In genomic region chr7:77830649-77831355, GRCh38 we compare ENCODE assay signal across 18 cellular contexts. TPM values are rescaled to one million over a fixed set of nuclear protein-coding genes. Genes with fewer than 3 reads are reported as not detected.
DNase-seq lines count a peak whose midpoint lies in the region; ATAC-seq, FAIRE-seq and TF ChIP-seq lines count a peak whose summit lies in the region.
"Had no signal": no experiment of that assay in that cellular context is flagged by ENCODE, and none has a peak within 500 bp of the region (broad histone marks: within the 10 kb centered on the region; RNA-seq: fewer than 3 reads in every experiment).

No MANE protein-coding gene starts in this region.

- H3K9me3 ChIP-seq in K562 (replicated peaks; ENCODE audit: control insufficient read depth, insufficient read depth, low read depth, low read length): no peaks in the 10 kb centered on the region
- H3K9me3 ChIP-seq: A549, prostate gland, thoracic aorta had no signal

- DNase-seq in NCI-H146 (lab: John Stamatoyannopoulos, UW) (peak; percentile 28), NCI-H146 treated with DMSO at 0.1 percent for 48 hours (lab: John Stamatoyannopoulos, UW; ENCODE audit: unreplicated experiment) (no peak), GM12891 (ENCODE audit: insufficient read length, low spot score) (no peak), NCI-H510A (lab: John Stamatoyannopoulos, UW) (peak; percentile 32), K562 (ENCODE audit: extremely low read depth in 1 of 4, low spot score in 3 of 4) (peak in 1 of 4 experiments; percentile 62), NCI-H1105 treated with DMSO at 0.1 percent for 48 hours (lab: John Stamatoyannopoulos, UW) (no peak), GM20000 (ENCODE audit: low spot score) (no peak)
- DNase-seq: activated CD4-positive, CD25-positive, alpha-beta regulatory T cell treated with anti-CD3 and anti-CD28 coated beads, Interleukin-2, amount 50 U/mL, for 72 hours; activated T-cell treated with anti-CD3 and anti-CD28 coated beads, Interleukin-2, amount 50 U/mL, for 4 hours; GF-D8; natural killer cell; NCI-H524 had no signal

- H4K20me1 ChIP-seq in K562 (replicated peaks; ENCODE audit: control insufficient read depth, insufficient read depth, low read length): peaks cover 13% of the 10 kb centered on the region

- no peaks in the 10 kb centered on the region for H3K27me3 ChIP-seq in K562 (ENCODE audit: control insufficient read depth in 2 of 2, insufficient read depth in 2 of 2, low read length in 2 of 2)

- TF ChIP-seq CTCF in K562 (IDR thresholded peaks at IDR 0.05 in 2 of 3, conservative IDR thresholded peaks at IDR 0.05 in 1 of 3; ENCODE audit: insufficient read depth in 2 of 3, low read depth in 1 of 3, low read length in 3 of 3): no peak
- no peak for TF ChIP-seq CTCF in GM20000 (IDR thresholded peaks at IDR 0.05; ENCODE audit: extremely low read depth, missing control alignments)

- no peak for TF ChIP-seq EP300 in K562 (IDR thresholded peaks at IDR 0.05; ENCODE audit: low read length)

- peaks cover 90% of the 10 kb centered on the region for H3K79me2 ChIP-seq in K562 (ENCODE audit: control insufficient read depth, insufficient read depth, low read length)

- no peak for TF ChIP-seq POLR2A in GM12891 (IDR thresholded peaks at IDR 0.05; ENCODE audit: low read depth, low read length)
- no peak for TF ChIP-seq POLR2A in K562 (conservative IDR thresholded peaks at IDR 0.05)

- POLR2A ChIA-PET in K562 (lab: Yijun Ruan, JAX): interaction anchor here (0.7 to 1.7 kb wide), 4 partner anchors 8 to 127 kb away, joined by 4 to 5 read pairs (median 4); partner anchors contain the start of gene PHTF2

- peak; percentile 54 for FAIRE-seq in GM12891 (lab: Jason Lieb, UNC)
- FAIRE-seq in K562 (lab: Jason Lieb, UNC): no peak
- FAIRE-seq: A549, endothelial cell of umbilical vein, H1 had no signal

- H3K9me1 ChIP-seq in K562 (ENCODE audit: control insufficient read depth, insufficient read depth, low read length): no peaks in the 10 kb centered on the region

- peak overlapping the region; percentile 58; the same call in 2 of the 3 replicates for H3K27ac ChIP-seq in K562 (ENCODE audit: extremely low read depth, low read depth, low read length)
- H3K27ac ChIP-seq: A549, prostate gland, thoracic aorta had no signal

- BruUV-seq in K562 (replicated peaks; lab: Mats Ljungman, UMichigan): no TSS peak

- CTCF ChIA-PET in K562 (lab: Yijun Ruan, JAX; ENCODE audit: low intra/inter-chr PET ratio): no interaction called here

- WGBS in K562 (ENCODE audit: insufficient coverage, low coverage, missing lambda C conversion rate): 25% methylated on average over 8 of the region's 8 CpGs

- no peak overlapping the region for H3K4me3 ChIP-seq in K562
- H3K4me3 ChIP-seq: A549, prostate gland, thoracic aorta had no signal

- peak overlapping the region in 1 of 2 experiments; percentile 24; a peak in 1 of 4 replicates for H3K9ac ChIP-seq in K562 (ENCODE audit: insufficient read depth in 1 of 2, low read depth in 2 of 2, low read length in 2 of 2)

- peak; percentile 55 for ATAC-seq in K562
- no peak for ATAC-seq in GM18498 (IDR thresholded peaks at IDR 0.05; ENCODE audit: unreplicated experiment)
- ATAC-seq: A549, natural killer cell had no signal

- H3K4me1 ChIP-seq in K562 (replicated peaks in 1 of 2; ENCODE audit: control insufficient read depth in 2 of 2, insufficient read depth in 2 of 2, low read length in 2 of 2): peaks cover 4 to 51% of the 10 kb centered on the region in 2 experiments; a peak in 4 of 5 replicates
- H3K4me1 ChIP-seq: prostate gland had no signal

- TF ChIP-seq RAD21 in K562 (CRISPR knock-in tag; conservative IDR thresholded peaks at IDR 0.05 in 1 of 2, IDR thresholded peaks at IDR 0.05 in 1 of 2): no peak

- peaks cover 6% of the 10 kb centered on the region; the same call in 2 of the 3 replicates for H3K36me3 ChIP-seq in K562 (ENCODE audit: control insufficient read depth, insufficient read depth, low read length)
- H3K36me3 ChIP-seq: prostate gland, thoracic aorta had no signal

- H3K4me2 ChIP-seq in K562 (ENCODE audit: insufficient read depth, low read length): peak overlapping the region; percentile 72; the same call in 1 of the 2 replicates
- H3K4me2 ChIP-seq: A549 had no signal

- intact Hi-C loops in K562 (cut with micrococcal nuclease): loop anchor here (5.0 kb wide), 1 partner anchor 71 kb away; no protein-coding TSS in a partner anchor

- in situ Hi-C loops in K562 (cut with MboI): no loop called here

- 0 out of 2 replicates have a peak overlapping the region, but pooled peaks have one; percentile 15 for H2AFZ ChIP-seq in K562 (ENCODE audit: low read depth, low read length)

TF ChIP-seq in GM12891, 5 proteins besides CTCF, POLR2A, EP300 and RAD21:
- TF ChIP-seq PAX5 (IDR thresholded peaks at IDR 0.05; ENCODE audit: insufficient read depth, low read length, severe bottlenecking): no peak
- TF ChIP-seq POU2F2 (IDR thresholded peaks at IDR 0.05; ENCODE audit: low read depth, low read length): no peak
- no peak for TF ChIP-seq SPI1 (IDR thresholded peaks at IDR 0.05; ENCODE audit: low read depth, low read length)
- no peak for TF ChIP-seq TAF1 (IDR thresholded peaks at IDR 0.05; ENCODE audit: low read depth, low read length)
- no peak for TF ChIP-seq POLR2AphosphoS5 (IDR thresholded peaks at IDR 0.05; ENCODE audit: low read depth, low read length)

TF ChIP-seq in K562, 482 proteins besides CTCF, POLR2A, EP300 and RAD21 (continues in another document):
- TF ChIP-seq HLTF (IDR thresholded peaks at IDR 0.05): no peak
- no peak for TF ChIP-seq ZNF408 (CRISPR knock-in tag; IDR thresholded peaks at IDR 0.05; ENCODE audit: low read depth)

RNA-seq across cellular contexts. Expression of gene PHTF2, which starts 32.2 kb away (rescaled TPM):
- 10.7 TPM for polyA plus RNA-seq in GM12891 (2012; ENCODE audit: low read depth, missing spikeins)
- 69.6 and 163 TPM in 2 replicates for total RNA-seq in K562 (2011; cell fraction: chromatin; rRNA removed; ENCODE audit: low replicate concordance)
- 33.0 and 51.2 TPM in 2 replicates for total RNA-seq in K562 (2011; cell fraction: nucleolus; rRNA removed)
- 77.8 and 100 TPM in 2 replicates for total RNA-seq in K562 (2011; cell fraction: nucleoplasm; rRNA removed)
- total RNA-seq in K562 (2014; rRNA removed) (18.3 and 21.8 TPM in 2 replicates), K562 (2014; rRNA removed; fragmentation: Illumina TruSeq; extraction: Trizol) (31.3 and 38.8 TPM in 2 replicates), K562 (2015; rRNA removed; fragmentation: Illumina TruSeq; extraction: Trizol) (24.1 and 25.4 TPM in 2 replicates), K562 (2021) (23.2 and 27.1 TPM in 2 replicates)
- polyA plus RNA-seq in K562 (2011; rRNA removed) (30.6 and 43.6 TPM in 2 replicates), K562 (2014; fragmentation: Illumina TruSeq; extraction: Trizol) (26.1 and 28.8 TPM in 2 replicates), K562 (2014; fragmentation: Nextera tagmentation; extraction: Ambion mirVana) (10 to 100 TPM; 17.9 to 18.2 TPM), K562 (2014; rRNA removed) (22.5 and 29.4 TPM in 2 replicates)
- 5.5 and 12.7 TPM in 2 replicates for polyA plus RNA-seq in K562 (2011; cell fraction: cytosol; rRNA removed)
- polyA plus RNA-seq in K562 (2011; cell fraction: nucleus; rRNA removed): 24.1 and 28.1 TPM in 2 replicates
- 14.4 and 18.4 TPM in 2 replicates for polyA plus RNA-seq in K562 (2012)
- polyA minus RNA-seq in K562 (2011; rRNA and poly(A)+ RNA removed): 44.6 and 45.0 TPM in 2 replicates
- 7.9 and 17.2 TPM in 2 replicates for polyA minus RNA-seq in K562 (2011; cell fraction: cytosol; rRNA and poly(A)+ RNA removed)
- 29.2 and 40.9 TPM in 2 replicates for polyA minus RNA-seq in K562 (2011; cell fraction: nucleus; rRNA and poly(A)+ RNA removed)

RNA-seq across cellular contexts. Expression of gene TMEM60, which starts 32.6 kb away (rescaled TPM):
- polyA plus RNA-seq in GM12891 (2012; ENCODE audit: low read depth, missing spikeins): 18.2 TPM
- total RNA-seq in K562 (2011; cell fraction: chromatin; rRNA removed; ENCODE audit: low replicate concordance): 16.0 and 31.5 TPM in 2 replicates
- 15.5 and 21.3 TPM in 2 replicates for total RNA-seq in K562 (2011; cell fraction: nucleolus; rRNA removed)
- 31.2 and 35.3 TPM in 2 replicates for total RNA-seq in K562 (2011; cell fraction: nucleoplasm; rRNA removed)
- total RNA-seq in K562 (2014; rRNA removed) (12.5 TPM in 2 replicates), K562 (2014; rRNA removed; fragmentation: Illumina TruSeq; extraction: Trizol) (38.4 and 48.7 TPM in 2 replicates), K562 (2015; rRNA removed; fragmentation: Illumina TruSeq; extraction: Trizol) (30.1 and 38.4 TPM in 2 replicates), K562 (2021) (23.6 and 24.3 TPM in 2 replicates)
- polyA plus RNA-seq in K562 (2011; rRNA removed) (45.5 and 66.0 TPM in 2 replicates), K562 (2014; fragmentation: Illumina TruSeq; extraction: Trizol) (28.3 and 31.1 TPM in 2 replicates), K562 (2014; fragmentation: Nextera tagmentation; extraction: Ambion mirVana) (100 to 1,000 TPM; 136 to 140 TPM), K562 (2014; rRNA removed) (36.9 and 42.7 TPM in 2 replicates)
- 15.7 and 31.1 TPM in 2 replicates for polyA plus RNA-seq in K562 (2011; cell fraction: cytosol; rRNA removed)
- polyA plus RNA-seq in K562 (2011; cell fraction: nucleus; rRNA removed): 13.0 and 18.3 TPM in 2 replicates
- 41.1 and 47.8 TPM in 2 replicates for polyA plus RNA-seq in K562 (2012)
- 23.5 and 25.1 TPM in 2 replicates for polyA minus RNA-seq in K562 (2011; rRNA and poly(A)+ RNA removed)
- polyA minus RNA-seq in K562 (2011; cell fraction: cytosol; rRNA and poly(A)+ RNA removed): 9.4 and 9.8 TPM in 2 replicates
- polyA minus RNA-seq in K562 (2011; cell fraction: nucleus; rRNA and poly(A)+ RNA removed): 4.8 and 8.3 TPM in 2 replicates

Comparison
In these comparisons a context has a peak if more than half of its experiments do, and no peak if none do; other contexts are left out.
1. DNase-seq: peak in NCI-H146 (single experiment) and NCI-H510A (single experiment); none in NCI-H146 treated with DMSO at 0.1 percent for 48 hours (single experiment), GM12891 (single experiment), NCI-H1105 treated with DMSO at 0.1 percent for 48 hours (single experiment) and GM20000 (single experiment).